Comparison of ENCODE assay signal across 1 cellular context in the genomic region with DNA sequence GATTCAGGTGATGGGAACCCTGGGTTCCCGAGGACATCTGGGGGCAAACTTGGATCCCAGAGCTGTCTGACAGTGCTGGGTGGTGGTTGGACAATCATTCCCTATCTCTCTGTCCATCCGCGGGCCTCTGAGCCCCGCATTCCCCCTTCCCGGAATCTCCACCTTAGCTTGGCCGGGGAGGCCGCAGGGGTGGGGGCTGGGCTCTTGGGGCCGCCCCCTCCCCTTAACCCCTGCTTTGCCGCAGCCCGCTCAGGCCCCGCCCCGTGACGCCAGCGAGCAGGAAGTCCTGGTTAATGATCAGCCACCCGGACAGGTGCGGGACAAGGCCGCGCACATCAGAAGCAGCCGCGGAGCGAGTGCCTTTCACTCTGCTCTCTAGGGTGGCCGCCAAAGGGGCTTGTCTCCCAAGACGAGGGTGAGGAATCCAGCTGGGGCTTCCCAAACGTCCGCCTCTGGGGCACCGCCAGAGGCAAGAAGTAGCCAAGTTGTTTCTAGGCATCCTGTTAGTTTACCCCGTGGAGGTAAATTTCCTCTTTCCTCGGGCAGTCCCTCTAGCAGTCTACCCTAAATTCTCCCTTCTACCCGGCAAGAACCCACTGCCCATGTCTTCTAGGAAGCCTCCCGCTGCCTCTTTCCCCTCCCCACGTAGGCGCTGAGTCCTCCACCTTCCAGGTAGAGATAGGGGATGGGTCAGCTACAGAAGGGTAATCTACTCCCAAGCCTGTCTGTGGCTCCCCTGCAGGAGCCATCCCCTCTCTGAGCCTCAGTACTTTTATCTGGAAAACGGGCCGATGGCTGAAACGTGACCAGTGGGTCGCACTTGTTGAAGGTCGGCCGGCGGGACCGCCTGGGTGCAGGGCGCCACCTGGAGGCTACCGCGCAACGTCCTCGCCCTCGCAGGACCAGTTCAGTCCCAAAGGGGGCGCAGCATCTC.
TF ChIP-seq lines count a peak whose summit lies in the region.

No MANE protein-coding gene starts in this region.

TF ChIP-seq in K562, 482 proteins besides CTCF, POLR2A, EP300 and RAD21 (continued from another document and continues in another):
- TF ChIP-seq, protein P1, sequence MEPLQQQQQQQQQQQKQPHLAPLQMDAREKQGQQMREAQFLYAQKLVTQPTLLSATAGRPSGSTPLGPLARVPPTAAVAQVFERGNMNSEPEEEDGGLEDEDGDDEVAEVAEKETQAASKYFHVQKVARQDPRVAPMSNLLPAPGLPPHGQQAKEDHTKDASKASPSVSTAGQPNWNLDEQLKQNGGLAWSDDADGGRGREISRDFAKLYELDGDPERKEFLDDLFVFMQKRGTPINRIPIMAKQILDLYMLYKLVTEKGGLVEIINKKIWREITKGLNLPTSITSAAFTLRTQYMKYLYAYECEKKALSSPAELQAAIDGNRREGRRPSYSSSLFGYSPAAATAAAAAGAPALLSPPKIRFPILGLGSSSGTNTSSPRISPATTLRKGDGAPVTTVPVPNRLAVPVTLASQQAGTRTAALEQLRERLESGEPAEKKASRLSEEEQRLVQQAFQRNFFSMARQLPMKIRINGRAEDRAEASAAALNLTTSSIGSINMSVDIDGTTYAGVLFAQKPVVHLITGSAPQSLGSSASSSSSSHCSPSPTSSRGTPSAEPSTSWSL (CRISPR knock-in tag; IDR thresholded peaks at IDR 0.05; ENCODE audit: borderline replicate concordance): no peak
- TF ChIP-seq, protein P2, sequence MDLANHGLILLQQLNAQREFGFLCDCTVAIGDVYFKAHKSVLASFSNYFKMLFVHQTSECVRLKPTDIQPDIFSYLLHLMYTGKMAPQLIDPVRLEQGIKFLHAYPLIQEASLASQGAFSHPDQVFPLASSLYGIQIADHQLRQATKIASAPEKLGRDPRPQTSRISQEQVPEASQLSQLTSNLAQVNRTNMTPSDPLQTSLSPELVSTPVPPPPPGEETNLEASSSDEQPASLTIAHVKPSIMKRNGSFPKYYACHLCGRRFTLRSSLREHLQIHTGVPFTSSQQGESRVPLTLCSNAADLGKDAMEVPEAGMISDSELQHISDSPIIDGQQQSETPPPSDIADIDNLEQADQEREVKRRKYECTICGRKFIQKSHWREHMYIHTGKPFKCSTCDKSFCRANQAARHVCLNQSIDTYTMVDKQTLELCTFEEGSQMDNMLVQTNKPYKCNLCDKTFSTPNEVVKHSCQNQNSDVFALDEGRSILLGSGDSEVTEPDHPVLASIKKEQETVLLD (IDR thresholded peaks at IDR 0.05): no peak; the same call in 1 of the 2 replicates
- TF ChIP-seq HMG20B (CRISPR knock-in tag; IDR thresholded peaks at IDR 0.05) (no peak), SAFB2 (IDR thresholded peaks at IDR 0.05; ENCODE audit: borderline replicate concordance, low read depth, low read length, severe bottlenecking) (no peak), XRCC5 (IDR thresholded peaks at IDR 0.05; ENCODE audit: low read depth, low read length) (peak; percentile 99), SMARCA4 (IDR thresholded peaks at IDR 0.05) (no peak), ZNF507 (tag; conservative IDR thresholded peaks at IDR 0.05) (no peak), PTRF (tag; IDR thresholded peaks at IDR 0.05) (no peak), TRIM24 (IDR thresholded peaks at IDR 0.05) (no peak), GTF2F1 (IDR thresholded peaks at IDR 0.05; ENCODE audit: low read depth, low read length) (no peak), NCOA4 (IDR thresholded peaks at IDR 0.05; ENCODE audit: partially characterized antibody) (no peak), ZNF764 (CRISPR knock-in tag; IDR thresholded peaks at IDR 0.05; ENCODE audit: low read depth) (no peak), DPF2 (IDR thresholded peaks at IDR 0.05) (peak; percentile 33; the same call in 1 of the 2 replicates), MYBL2 (IDR thresholded peaks at IDR 0.05; ENCODE audit: low read depth) (no peak), MYBL2 (CRISPR knock-in tag; IDR thresholded peaks at IDR 0.05; ENCODE audit: borderline replicate concordance) (no peak), PHF21A (IDR thresholded peaks at IDR 0.05; ENCODE audit: borderline replicate concordance, low read depth) (peak; percentile 84; the same call in 1 of the 2 replicates), SRF (CRISPR knock-in tag; IDR thresholded peaks at IDR 0.05) (peak in 1 of 2 experiments; percentile 39; a peak in 1 of 4 replicates), HNRNPLL (IDR thresholded peaks at IDR 0.05; ENCODE audit: low read depth, low read length, poor library complexity, severe bottlenecking) (no peak), STAG1 (CRISPR knock-in tag; IDR thresholded peaks at IDR 0.05; ENCODE audit: borderline replicate concordance) (peak; percentile 76; the same call in 1 of the 2 replicates), GABPB2 (CRISPR knock-in tag; conservative IDR thresholded peaks at IDR 0.05) (no peak), ETS2 (tag; IDR thresholded peaks at IDR 0.05; ENCODE audit: borderline replicate concordance, poor library complexity, severe bottlenecking) (no peak), PHF8 (IDR thresholded peaks at IDR 0.05; ENCODE audit: borderline replicate concordance, low read length) (peak; percentile 41; the same call in 1 of the 2 replicates), ZKSCAN3 (CRISPR knock-in tag; IDR thresholded peaks at IDR 0.05) (no peak), KDM1A (IDR thresholded peaks at IDR 0.05) (peak; percentile 93 to 98), NR2C2 (CRISPR knock-in tag; IDR thresholded peaks at IDR 0.05) (no peak), NR2C2 (tag; IDR thresholded peaks at IDR 0.05) (no peak), SPI1 (IDR thresholded peaks at IDR 0.05; ENCODE audit: borderline replicate concordance, low read depth, low read length) (no peak), CREBBP (IDR thresholded peaks at IDR 0.05; ENCODE audit: low read depth, low read length) (no peak), KDM5B (IDR thresholded peaks at IDR 0.05; ENCODE audit: insufficient replicate concordance, low read depth, low read length) (peak; percentile 36), ZNF644 (tag; IDR thresholded peaks at IDR 0.05; ENCODE audit: low read depth) (no peak), ZNF23 (CRISPR knock-in tag; IDR thresholded peaks at IDR 0.05) (no peak), GABPB1 (CRISPR knock-in tag; IDR thresholded peaks at IDR 0.05) (peak; percentile 72), CC2D1A (IDR thresholded peaks at IDR 0.05) (peak; percentile 90), SMARCA5 (IDR thresholded peaks at IDR 0.05) (peak; percentile 96), TBL1XR1 (IDR thresholded peaks at IDR 0.05; ENCODE audit: low read length in 2 of 2) (no peak; a peak in 1 of 4 replicates)
- TF ChIP-seq, protein P3, sequence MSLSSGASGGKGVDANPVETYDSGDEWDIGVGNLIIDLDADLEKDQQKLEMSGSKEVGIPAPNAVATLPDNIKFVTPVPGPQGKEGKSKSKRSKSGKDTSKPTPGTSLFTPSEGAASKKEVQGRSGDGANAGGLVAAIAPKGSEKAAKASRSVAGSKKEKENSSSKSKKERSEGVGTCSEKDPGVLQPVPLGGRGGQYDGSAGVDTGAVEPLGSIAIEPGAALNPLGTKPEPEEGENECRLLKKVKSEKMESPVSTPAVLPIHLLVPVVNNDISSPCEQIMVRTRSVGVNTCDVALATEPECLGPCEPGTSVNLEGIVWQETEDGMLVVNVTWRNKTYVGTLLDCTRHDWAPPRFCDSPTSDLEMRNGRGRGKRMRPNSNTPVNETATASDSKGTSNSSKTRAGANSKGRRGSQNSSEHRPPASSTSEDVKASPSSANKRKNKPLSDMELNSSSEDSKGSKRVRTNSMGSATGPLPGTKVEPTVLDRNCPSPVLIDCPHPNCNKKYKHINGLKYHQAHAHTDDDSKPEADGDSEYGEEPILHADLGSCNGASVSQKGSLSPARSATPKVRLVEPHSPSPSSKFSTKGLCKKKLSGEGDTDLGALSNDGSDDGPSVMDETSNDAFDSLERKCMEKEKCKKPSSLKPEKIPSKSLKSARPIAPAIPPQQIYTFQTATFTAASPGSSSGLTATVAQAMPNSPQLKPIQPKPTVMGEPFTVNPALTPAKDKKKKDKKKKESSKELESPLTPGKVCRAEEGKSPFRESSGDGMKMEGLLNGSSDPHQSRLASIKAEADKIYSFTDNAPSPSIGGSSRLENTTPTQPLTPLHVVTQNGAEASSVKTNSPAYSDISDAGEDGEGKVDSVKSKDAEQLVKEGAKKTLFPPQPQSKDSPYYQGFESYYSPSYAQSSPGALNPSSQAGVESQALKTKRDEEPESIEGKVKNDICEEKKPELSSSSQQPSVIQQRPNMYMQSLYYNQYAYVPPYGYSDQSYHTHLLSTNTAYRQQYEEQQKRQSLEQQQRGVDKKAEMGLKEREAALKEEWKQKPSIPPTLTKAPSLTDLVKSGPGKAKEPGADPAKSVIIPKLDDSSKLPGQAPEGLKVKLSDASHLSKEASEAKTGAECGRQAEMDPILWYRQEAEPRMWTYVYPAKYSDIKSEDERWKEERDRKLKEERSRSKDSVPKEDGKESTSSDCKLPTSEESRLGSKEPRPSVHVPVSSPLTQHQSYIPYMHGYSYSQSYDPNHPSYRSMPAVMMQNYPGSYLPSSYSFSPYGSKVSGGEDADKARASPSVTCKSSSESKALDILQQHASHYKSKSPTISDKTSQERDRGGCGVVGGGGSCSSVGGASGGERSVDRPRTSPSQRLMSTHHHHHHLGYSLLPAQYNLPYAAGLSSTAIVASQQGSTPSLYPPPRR (CRISPR knock-in tag; IDR thresholded peaks at IDR 0.05; ENCODE audit: borderline replicate concordance): 0 out of 2 replicates have a peak, but pooled peaks have one; percentile 17
- TF ChIP-seq, protein P4, sequence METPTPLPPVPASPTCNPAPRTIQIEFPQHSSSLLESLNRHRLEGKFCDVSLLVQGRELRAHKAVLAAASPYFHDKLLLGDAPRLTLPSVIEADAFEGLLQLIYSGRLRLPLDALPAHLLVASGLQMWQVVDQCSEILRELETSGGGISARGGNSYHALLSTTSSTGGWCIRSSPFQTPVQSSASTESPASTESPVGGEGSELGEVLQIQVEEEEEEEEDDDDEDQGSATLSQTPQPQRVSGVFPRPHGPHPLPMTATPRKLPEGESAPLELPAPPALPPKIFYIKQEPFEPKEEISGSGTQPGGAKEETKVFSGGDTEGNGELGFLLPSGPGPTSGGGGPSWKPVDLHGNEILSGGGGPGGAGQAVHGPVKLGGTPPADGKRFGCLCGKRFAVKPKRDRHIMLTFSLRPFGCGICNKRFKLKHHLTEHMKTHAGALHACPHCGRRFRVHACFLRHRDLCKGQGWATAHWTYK (CRISPR knock-in tag; IDR thresholded peaks at IDR 0.05): no peak
- TF ChIP-seq, protein P5, sequence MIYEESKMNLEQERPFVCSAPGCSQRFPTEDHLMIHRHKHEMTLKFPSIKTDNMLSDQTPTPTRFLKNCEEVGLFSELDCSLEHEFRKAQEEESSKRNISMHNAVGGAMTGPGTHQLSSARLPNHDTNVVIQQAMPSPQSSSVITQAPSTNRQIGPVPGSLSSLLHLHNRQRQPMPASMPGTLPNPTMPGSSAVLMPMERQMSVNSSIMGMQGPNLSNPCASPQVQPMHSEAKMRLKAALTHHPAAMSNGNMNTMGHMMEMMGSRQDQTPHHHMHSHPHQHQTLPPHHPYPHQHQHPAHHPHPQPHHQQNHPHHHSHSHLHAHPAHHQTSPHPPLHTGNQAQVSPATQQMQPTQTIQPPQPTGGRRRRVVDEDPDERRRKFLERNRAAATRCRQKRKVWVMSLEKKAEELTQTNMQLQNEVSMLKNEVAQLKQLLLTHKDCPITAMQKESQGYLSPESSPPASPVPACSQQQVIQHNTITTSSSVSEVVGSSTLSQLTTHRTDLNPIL (CRISPR knock-in tag; IDR thresholded peaks at IDR 0.05): no peak
- TF ChIP-seq, protein P6, sequence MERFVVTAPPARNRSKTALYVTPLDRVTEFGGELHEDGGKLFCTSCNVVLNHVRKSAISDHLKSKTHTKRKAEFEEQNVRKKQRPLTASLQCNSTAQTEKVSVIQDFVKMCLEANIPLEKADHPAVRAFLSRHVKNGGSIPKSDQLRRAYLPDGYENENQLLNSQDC (CRISPR knock-in tag; IDR thresholded peaks at IDR 0.05): no peak; the same call in 1 of the 2 replicates
- TF ChIP-seq, protein P7, sequence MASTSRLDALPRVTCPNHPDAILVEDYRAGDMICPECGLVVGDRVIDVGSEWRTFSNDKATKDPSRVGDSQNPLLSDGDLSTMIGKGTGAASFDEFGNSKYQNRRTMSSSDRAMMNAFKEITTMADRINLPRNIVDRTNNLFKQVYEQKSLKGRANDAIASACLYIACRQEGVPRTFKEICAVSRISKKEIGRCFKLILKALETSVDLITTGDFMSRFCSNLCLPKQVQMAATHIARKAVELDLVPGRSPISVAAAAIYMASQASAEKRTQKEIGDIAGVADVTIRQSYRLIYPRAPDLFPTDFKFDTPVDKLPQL (IDR thresholded peaks at IDR 0.05; ENCODE audit: extremely low read depth, insufficient read length): no peak
- TF ChIP-seq, protein P8, sequence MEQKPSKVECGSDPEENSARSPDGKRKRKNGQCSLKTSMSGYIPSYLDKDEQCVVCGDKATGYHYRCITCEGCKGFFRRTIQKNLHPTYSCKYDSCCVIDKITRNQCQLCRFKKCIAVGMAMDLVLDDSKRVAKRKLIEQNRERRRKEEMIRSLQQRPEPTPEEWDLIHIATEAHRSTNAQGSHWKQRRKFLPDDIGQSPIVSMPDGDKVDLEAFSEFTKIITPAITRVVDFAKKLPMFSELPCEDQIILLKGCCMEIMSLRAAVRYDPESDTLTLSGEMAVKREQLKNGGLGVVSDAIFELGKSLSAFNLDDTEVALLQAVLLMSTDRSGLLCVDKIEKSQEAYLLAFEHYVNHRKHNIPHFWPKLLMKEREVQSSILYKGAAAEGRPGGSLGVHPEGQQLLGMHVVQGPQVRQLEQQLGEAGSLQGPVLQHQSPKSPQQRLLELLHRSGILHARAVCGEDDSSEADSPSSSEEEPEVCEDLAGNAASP (IDR thresholded peaks at IDR 0.05): no peak
- TF ChIP-seq, protein P9, sequence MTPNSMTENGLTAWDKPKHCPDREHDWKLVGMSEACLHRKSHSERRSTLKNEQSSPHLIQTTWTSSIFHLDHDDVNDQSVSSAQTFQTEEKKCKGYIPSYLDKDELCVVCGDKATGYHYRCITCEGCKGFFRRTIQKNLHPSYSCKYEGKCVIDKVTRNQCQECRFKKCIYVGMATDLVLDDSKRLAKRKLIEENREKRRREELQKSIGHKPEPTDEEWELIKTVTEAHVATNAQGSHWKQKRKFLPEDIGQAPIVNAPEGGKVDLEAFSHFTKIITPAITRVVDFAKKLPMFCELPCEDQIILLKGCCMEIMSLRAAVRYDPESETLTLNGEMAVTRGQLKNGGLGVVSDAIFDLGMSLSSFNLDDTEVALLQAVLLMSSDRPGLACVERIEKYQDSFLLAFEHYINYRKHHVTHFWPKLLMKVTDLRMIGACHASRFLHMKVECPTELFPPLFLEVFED (CRISPR knock-in tag; conservative IDR thresholded peaks at IDR 0.05): peak; percentile 54; the same call in 1 of the 2 replicates
- TF ChIP-seq, protein P10, sequence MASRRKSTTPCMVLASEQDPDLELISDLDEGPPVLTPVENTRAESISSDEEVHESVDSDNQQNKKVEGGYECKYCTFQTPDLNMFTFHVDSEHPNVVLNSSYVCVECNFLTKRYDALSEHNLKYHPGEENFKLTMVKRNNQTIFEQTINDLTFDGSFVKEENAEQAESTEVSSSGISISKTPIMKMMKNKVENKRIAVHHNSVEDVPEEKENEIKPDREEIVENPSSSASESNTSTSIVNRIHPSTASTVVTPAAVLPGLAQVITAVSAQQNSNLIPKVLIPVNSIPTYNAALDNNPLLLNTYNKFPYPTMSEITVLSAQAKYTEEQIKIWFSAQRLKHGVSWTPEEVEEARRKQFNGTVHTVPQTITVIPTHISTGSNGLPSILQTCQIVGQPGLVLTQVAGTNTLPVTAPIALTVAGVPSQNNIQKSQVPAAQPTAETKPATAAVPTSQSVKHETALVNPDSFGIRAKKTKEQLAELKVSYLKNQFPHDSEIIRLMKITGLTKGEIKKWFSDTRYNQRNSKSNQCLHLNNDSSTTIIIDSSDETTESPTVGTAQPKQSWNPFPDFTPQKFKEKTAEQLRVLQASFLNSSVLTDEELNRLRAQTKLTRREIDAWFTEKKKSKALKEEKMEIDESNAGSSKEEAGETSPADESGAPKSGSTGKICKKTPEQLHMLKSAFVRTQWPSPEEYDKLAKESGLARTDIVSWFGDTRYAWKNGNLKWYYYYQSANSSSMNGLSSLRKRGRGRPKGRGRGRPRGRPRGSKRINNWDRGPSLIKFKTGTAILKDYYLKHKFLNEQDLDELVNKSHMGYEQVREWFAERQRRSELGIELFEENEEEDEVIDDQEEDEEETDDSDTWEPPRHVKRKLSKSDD (conservative IDR thresholded peaks at IDR 0.05; ENCODE audit: low read length): 0 out of 2 replicates have a peak, but pooled peaks have one; percentile 65
